22 cellular contexts compared by ENCODE assay signal in genomic region chr3:71512544-71512943, GRCh38.
DNase-seq lines count a peak whose midpoint lies in the region; ATAC-seq, FAIRE-seq and TF ChIP-seq lines count a peak whose summit lies in the region.
"Had no signal": no experiment of that assay in that cellular context is flagged by ENCODE, and none has a peak within 500 bp of the region (broad histone marks: within the 10 kb centered on the region; RNA-seq: fewer than 3 reads in every experiment).

No MANE protein-coding gene starts in this region.

- TF ChIP-seq EP300 in H1 (IDR thresholded peaks at IDR 0.05; ENCODE audit: borderline replicate concordance in 1 of 2, low read depth in 2 of 2, low read length in 2 of 2), result no peak
- TF ChIP-seq EP300 in esophagus muscularis mucosa (IDR thresholded peaks at IDR 0.05), result no peak

- H4K91ac ChIP-seq in H1 (replicated peaks; ENCODE audit: insufficient read length, low read length), result no peak overlapping the region

- POLR2A ChIA-PET in H1 (lab: Charles Lee; ENCODE audit: partially characterized antibody), result no interaction called here

- H4K5ac ChIP-seq in H1 (ENCODE audit: insufficient read length, low read depth, low read length), result no peak overlapping the region

- H3K9ac ChIP-seq in OCI-LY1 (ENCODE audit: low read length) (no peak overlapping the region; the same call in 1 of the 2 replicates), H1 (replicated peaks in 1 of 4; ENCODE audit: extremely low read depth in 1 of 4, low read depth in 3 of 4, low read length in 3 of 4) (no peak overlapping the region)

- no peaks in the 10 kb centered on the region for H3K9me2 ChIP-seq in OCI-LY1 (ENCODE audit: low read depth, low read length)

- TF ChIP-seq CTCF in OCI-LY1 (IDR thresholded peaks at IDR 0.05; ENCODE audit: low read length), result no peak
- no peak for TF ChIP-seq CTCF in H1 (IDR thresholded peaks at IDR 0.05; ENCODE audit: control extremely low read depth in 1 of 3, insufficient read depth in 1 of 3, low read depth in 1 of 3, low read length in 3 of 3)
- TF ChIP-seq CTCF in esophagus muscularis mucosa (IDR thresholded peaks at IDR 0.05), result no peak

- H3K27me3 ChIP-seq in OCI-LY1 (ENCODE audit: insufficient read depth, low read length) (no peaks in the 10 kb centered on the region), H1 (replicated peaks in 1 of 4; ENCODE audit: control insufficient read depth in 3 of 4, extremely low read depth in 1 of 4, insufficient read depth in 3 of 4, low read length in 3 of 4) (no peaks in the 10 kb centered on the region), esophagus muscularis mucosa (no peaks in the 10 kb centered on the region)
- H3K27me3 ChIP-seq: gastroesophageal sphincter, right lobe of liver had no signal

- H3K4me1 ChIP-seq in OCI-LY1 (ENCODE audit: insufficient read depth, low read length, severe bottlenecking), result peaks cover 65% of the 10 kb centered on the region
- H3K4me1 ChIP-seq in H1 (replicated peaks in 1 of 4; ENCODE audit: control insufficient read depth in 3 of 4, insufficient read depth in 4 of 4, low read length in 3 of 4), result peaks cover 0 to 10% (median 5%) of the 10 kb centered on the region in 4 experiments; a peak in 4 of 7 replicates
- peaks cover 0 to 68% (median 56%) of the 10 kb centered on the region in 4 donors for H3K4me1 ChIP-seq in esophagus muscularis mucosa

- WGBS in H1 (ENCODE audit: extremely low coverage in 1 of 2, insufficient coverage in 1 of 2, insufficient read length in 1 of 2, insufficient replicate concordance in 2 of 2, low coverage in 1 of 2, low lambda C conversion rate in 2 of 2, missing lambda C conversion rate in 1 of 2), 2 experiments, result 90% methylated on average over 4 of the region's 4 CpGs; no CpG with 5 or more reads in 1 of the 2 experiments
- 99% methylated on average over 4 of the region's 4 CpGs for WGBS in esophagus muscularis mucosa

- H2BK12ac ChIP-seq in H1 (ENCODE audit: low read depth, low read length), result 0 out of 2 replicates have a peak overlapping the region, but pooled peaks have one; percentile 32

- no peak for DNase-seq in activated T-cell treated with anti-CD3 and anti-CD28 coated beads, Interleukin-2, amount 50 U/mL, for 4 hours
- DNase-seq in activated T-cell treated with anti-CD3 and anti-CD28 coated beads, Interleukin-2, amount 50 U/mL, for 48 hours, result no peak
- DNase-seq in H1 (ENCODE audit: low read depth in 1 of 2, low spot score in 2 of 2), result no peak
- no peak for DNase-seq in stimulated activated effector memory CD8-positive, alpha-beta T cell treated with anti-CD3 and anti-CD28 coated beads, Interleukin-12 subunit alpha, Interleukin-12 subunit beta, amount 100 ng/mL, for 72 hours (ENCODE audit: low spot score in 2 of 2)
- no peak for DNase-seq in NAMALWA (ENCODE audit: low spot score)
- DNase-seq in esophagus muscularis mucosa (ENCODE audit: extremely low spot score), result no peak
- DNase-seq: COR-L47; NCI-H1092; NCI-H187; NCI-H2171 treated with DMSO at 0.1 percent for 48 hours; nephron progenitor cell; NK-92 treated with Interleukin-12 subunit alpha and Interleukin-12 subunit beta, amount 100 ng/mL, for 24 hours; right lobe of liver had no signal

- peak overlapping the region; percentile 58 for H3K27ac ChIP-seq in OCI-LY1 (ENCODE audit: low read depth, low read length, poor library complexity, severe bottlenecking)
- H3K27ac ChIP-seq in H1 (ENCODE audit: low read depth, low read length), result no peak overlapping the region
- no peak overlapping the region for H3K27ac ChIP-seq in esophagus muscularis mucosa (replicated peaks in 1 of 4)
- H3K27ac ChIP-seq: gastroesophageal sphincter, right lobe of liver had no signal

- no peaks in the 10 kb centered on the region; the same call in 1 of the 2 replicates for H3K79me1 ChIP-seq in H1 (ENCODE audit: low read depth, low read length)

- FAIRE-seq in H1 (lab: Jason Lieb, UNC), result no peak
- FAIRE-seq: A204.1, islet of Langerhans, urothelium cell line had no signal

- H2AFZ ChIP-seq in OCI-LY1 (ENCODE audit: low read length), result no peak overlapping the region
- no peak overlapping the region for H2AFZ ChIP-seq in H1 (ENCODE audit: low read length)

- no peaks in the 10 kb centered on the region for H3K27me3 Mint-ChIP-seq in activated T-cell treated with anti-CD3 and anti-CD28 coated beads, Interleukin-2, amount 50 U/mL, for 4 hours (ENCODE audit: low read depth)

- no peak overlapping the region for H2BK120ac ChIP-seq in H1 (replicated peaks; ENCODE audit: low read depth, low read length)

- intact Hi-C loops in esophagus muscularis mucosa (cut with DNase I), result no loop called here

- H3K4me3 ChIP-seq in OCI-LY1 (ENCODE audit: low read depth, low read length, poor library complexity, severe bottlenecking) (no peak overlapping the region), H1 (ENCODE audit: extremely low read depth in 1 of 4, insufficient read depth in 2 of 4, low read depth in 3 of 4, low read length in 4 of 4) (no peak overlapping the region), esophagus muscularis mucosa (no peak overlapping the region)
- H3K4me3 ChIP-seq: gastroesophageal sphincter, right lobe of liver had no signal

- no peaks in the 10 kb centered on the region for H3K23me2 ChIP-seq in H1 (ENCODE audit: low read depth, low read length)

- no peak overlapping the region for H2BK5ac ChIP-seq in H1 (ENCODE audit: low read depth, low read length)

- H3K79me2 ChIP-seq in OCI-LY1 (ENCODE audit: insufficient read depth, low read length) (peaks cover 78% of the 10 kb centered on the region), H1 (ENCODE audit: control insufficient read depth in 1 of 2, insufficient read depth in 2 of 2, low read length in 2 of 2) (no peaks in the 10 kb centered on the region)

- H3K23ac ChIP-seq in H1 (ENCODE audit: insufficient read length), result no peak overlapping the region

- H3K4me1 Mint-ChIP-seq in activated T-cell treated with anti-CD3 and anti-CD28 coated beads, Interleukin-2, amount 50 U/mL, for 4 hours (ENCODE audit: low read depth), result peaks cover 30% of the 10 kb centered on the region
- H3K4me1 Mint-ChIP-seq in stimulated activated effector memory CD8-positive, alpha-beta T cell treated with anti-CD3 and anti-CD28 coated beads, Interleukin-12 subunit alpha, Interleukin-12 subunit beta, amount 100 ng/mL, for 72 hours, result peaks cover 8% of the 10 kb centered on the region

- no peaks in the 10 kb centered on the region for H3K9me3 ChIP-seq in OCI-LY1 (ENCODE audit: low read length)
- H3K9me3 ChIP-seq in H1 (ENCODE audit: insufficient read depth in 2 of 2, low read depth in 1 of 2, low read length in 1 of 2), result no peaks in the 10 kb centered on the region
- H3K9me3 ChIP-seq in esophagus muscularis mucosa, result no peaks in the 10 kb centered on the region
- H3K9me3 ChIP-seq: gastroesophageal sphincter, right lobe of liver had no signal

- H2BK20ac ChIP-seq in H1 (ENCODE audit: low read length), result no peak overlapping the region

- H2AK5ac ChIP-seq in H1 (ENCODE audit: low read depth, low read length), result no peak overlapping the region

- H3K14ac ChIP-seq in H1 (ENCODE audit: insufficient read length), result no peak overlapping the region

- CTCF ChIA-PET in H1 (lab: Charles Lee; ENCODE audit: partially characterized antibody), result interaction anchor here (0.7 to 1.7 kb wide), 5 partner anchors 21 to 195 kb away, joined by 3 to 5 read pairs (median 3); partner anchors contain the start of gene FOXP1

- no peak overlapping the region for H3K56ac ChIP-seq in H1 (replicated peaks; ENCODE audit: insufficient read length, low read depth, low read length)

- no peak overlapping the region for H4K8ac ChIP-seq in H1 (ENCODE audit: extremely low read depth, insufficient read depth, low read length)

- no peaks in the 10 kb centered on the region for H3K36me3 Mint-ChIP-seq in activated T-cell treated with anti-CD3 and anti-CD28 coated beads, Interleukin-2, amount 50 U/mL, for 4 hours (ENCODE audit: insufficient read depth)
- H3K36me3 Mint-ChIP-seq in stimulated activated effector memory CD8-positive, alpha-beta T cell treated with anti-CD3 and anti-CD28 coated beads, Interleukin-12 subunit alpha, Interleukin-12 subunit beta, amount 100 ng/mL, for 72 hours, result no peaks in the 10 kb centered on the region

- H2BK15ac ChIP-seq in H1 (ENCODE audit: low read length), result no peak overlapping the region

- H3K4me3 Mint-ChIP-seq in activated T-cell treated with anti-CD3 and anti-CD28 coated beads, Interleukin-2, amount 50 U/mL, for 4 hours, result no peak overlapping the region
- no peak overlapping the region for H3K4me3 Mint-ChIP-seq in stimulated activated effector memory CD8-positive, alpha-beta T cell treated with anti-CD3 and anti-CD28 coated beads, Interleukin-12 subunit alpha, Interleukin-12 subunit beta, amount 100 ng/mL, for 72 hours
- H3K4me3 Mint-ChIP-seq: activated naive CD4-positive, alpha-beta T cell treated with anti-CD3 and anti-CD28 coated beads for 36 hours; H9; nephron progenitor cell had no signal

- TF ChIP-seq RAD21 in H1 (IDR thresholded peaks at IDR 0.05 in 1 of 2, conservative IDR thresholded peaks at IDR 0.05 in 1 of 2; ENCODE audit: low read depth in 2 of 2, low read length in 2 of 2), result no peak

- ATAC-seq in activated T-cell treated with anti-CD3 and anti-CD28 coated beads, Interleukin-2, amount 50 U/mL, for 4 hours, result peak; percentile 19 to 31
- peak; percentile 43 for ATAC-seq in stimulated activated effector memory CD8-positive, alpha-beta T cell treated with anti-CD3 and anti-CD28 coated beads, Interleukin-12 subunit alpha, Interleukin-12 subunit beta, amount 100 ng/mL, for 72 hours
- ATAC-seq in HG02678 (IDR thresholded peaks at IDR 0.05; ENCODE audit: unreplicated experiment), result no peak
- ATAC-seq: gastroesophageal sphincter, Panc1 had no signal

- H3K36me3 ChIP-seq in OCI-LY1 (ENCODE audit: insufficient read depth, low read length) (peaks cover 13% of the 10 kb centered on the region), H1 (ENCODE audit: control insufficient read depth in 2 of 4, insufficient read depth in 4 of 4, low read length in 3 of 4) (no peaks in the 10 kb centered on the region), esophagus muscularis mucosa (no peaks in the 10 kb centered on the region)
- H3K36me3 ChIP-seq: gastroesophageal sphincter, right lobe of liver had no signal

- H3K4ac ChIP-seq in H1 (replicated peaks; ENCODE audit: insufficient read length, low read depth, low read length), result no peak overlapping the region

- H3K9me3 Mint-ChIP-seq in activated T-cell treated with anti-CD3 and anti-CD28 coated beads, Interleukin-2, amount 50 U/mL, for 4 hours, result no peaks in the 10 kb centered on the region
- no peaks in the 10 kb centered on the region for H3K9me3 Mint-ChIP-seq in stimulated activated effector memory CD8-positive, alpha-beta T cell treated with anti-CD3 and anti-CD28 coated beads, Interleukin-12 subunit alpha, Interleukin-12 subunit beta, amount 100 ng/mL, for 72 hours
- H3K9me3 Mint-ChIP-seq: activated naive CD4-positive, alpha-beta T cell treated with anti-CD3 and anti-CD28 coated beads for 36 hours; H9 had no signal

- peak overlapping the region; percentile 48; the same call in 1 of the 2 replicates for H3K4me2 ChIP-seq in OCI-LY1 (ENCODE audit: low read length)
- no peak overlapping the region for H3K4me2 ChIP-seq in H1 (ENCODE audit: insufficient read depth in 1 of 2, low read depth in 2 of 2, low read length in 2 of 2)

- TF ChIP-seq POLR2A in H1 (IDR thresholded peaks at IDR 0.05; ENCODE audit: control extremely low read depth in 1 of 2, low read depth in 2 of 2, low read length in 2 of 2) (no peak), esophagus muscularis mucosa (IDR thresholded peaks at IDR 0.05; ENCODE audit: low read depth) (no peak)

- H3K27ac Mint-ChIP-seq in stimulated activated effector memory CD8-positive, alpha-beta T cell treated with anti-CD3 and anti-CD28 coated beads, Interleukin-12 subunit alpha, Interleukin-12 subunit beta, amount 100 ng/mL, for 72 hours, result peak overlapping the region; percentile 37
- H3K27ac Mint-ChIP-seq: H9, nephron progenitor cell had no signal

- no peaks in the 10 kb centered on the region for H3F3A ChIP-seq in OCI-LY1 (ENCODE audit: insufficient read depth, low read length)

- no peaks in the 10 kb centered on the region for H4K20me1 ChIP-seq in OCI-LY1 (ENCODE audit: insufficient read depth, low read length)
- peaks cover 0 to 2% of the 10 kb centered on the region in 2 experiments for H4K20me1 ChIP-seq in H1 (replicated peaks in 1 of 2; ENCODE audit: control insufficient read depth in 1 of 2, insufficient read depth in 2 of 2, low read length in 2 of 2)

- no peak overlapping the region for H3K18ac ChIP-seq in H1 (ENCODE audit: extremely low read depth, low read length)
